In genomic region chr16:11674001-11674817, GRCh38 we compare ENCODE assay signal across 10 cellular contexts. TPM values are rescaled to one million over a fixed set of nuclear protein-coding genes. Genes with fewer than 3 reads are reported as not detected.
DNase-seq lines count a peak whose midpoint lies in the region; ATAC-seq and TF ChIP-seq lines count a peak whose summit lies in the region.
"Had no signal": no experiment of that assay in that cellular context is flagged by ENCODE, and none has a peak within 500 bp of the region (broad histone marks: within the 10 kb centered on the region; RNA-seq: fewer than 3 reads in every experiment).

No MANE protein-coding gene starts in this region.

- TF ChIP-seq POLR2A in Peyer's patch (IDR thresholded peaks at IDR 0.05): no peak

- peak overlapping the region; percentile 90 for H3K27ac Mint-ChIP-seq in activated T-cell treated with anti-CD3 and anti-CD28 coated beads, Interleukin-2, amount 50 U/mL, for 24 hours

- no peak for DNase-seq in activated T-cell treated with anti-CD3 and anti-CD28 coated beads, Interleukin-2, amount 50 U/mL, for 24 hours
- no peak for DNase-seq in activated T-cell treated with anti-CD3 and anti-CD28 coated beads, Interleukin-2, amount 50 U/mL, for 1 hour
- DNase-seq in Peyer's patch (no peak), heart right ventricle (no peak), NCI-H1105 treated with DMSO at 0.1 percent for 48 hours (lab: John Stamatoyannopoulos, UW) (no peak), NCI-H524 treated with DMSO at 0.1 percent for 48 hours (lab: John Stamatoyannopoulos, UW) (no peak)
- DNase-seq: WERI-Rb-1 had no signal

- H3K36me3 Mint-ChIP-seq in activated T-cell treated with anti-CD3 and anti-CD28 coated beads, Interleukin-2, amount 50 U/mL, for 24 hours (ENCODE audit: low read depth): peaks cover 38% of the 10 kb centered on the region

- TF ChIP-seq CTCF in Peyer's patch (IDR thresholded peaks at IDR 0.05) (no peak), heart right ventricle (IDR thresholded peaks at IDR 0.05) (peak in 2 of 9 donors; percentile 8 to 11)

- no peak overlapping the region for H3K4me3 Mint-ChIP-seq in activated T-cell treated with anti-CD3 and anti-CD28 coated beads, Interleukin-2, amount 50 U/mL, for 24 hours

- peaks cover 0 to 30% (median 0%) of the 10 kb centered on the region in 3 donors for H3K36me3 ChIP-seq in Peyer's patch
- H3K36me3 ChIP-seq in heart right ventricle: peaks cover 0 to 39% (median 14%) of the 10 kb centered on the region in 9 donors
- peaks cover 0 to 47% (median 38%) of the 10 kb centered on the region in 5 donors for H3K36me3 ChIP-seq in subcutaneous abdominal adipose tissue (ENCODE audit: control insufficient read depth in 5 of 5, insufficient read depth in 5 of 5, low read length in 5 of 5)

- H3K27ac ChIP-seq in Peyer's patch (peak overlapping the region in 3 of 4 donors; percentile 41 to 90 (median 72)), heart right ventricle (peak overlapping the region; percentile 32 to 88 (median 76)), subcutaneous abdominal adipose tissue (ENCODE audit: low read depth, low read length) (peak overlapping the region; percentile 94)
- H3K27ac ChIP-seq: PC-9, WERI-Rb-1 had no signal

- no peak overlapping the region for H3K9ac ChIP-seq in subcutaneous abdominal adipose tissue (ENCODE audit: low read length in 5 of 5)

- intact Hi-C loops in heart right ventricle (cut with DNase I): loop anchor here in 1 of 10 donors (2.0 kb wide), 1 partner anchor 31 kb away; no protein-coding TSS in a partner anchor

- ATAC-seq in heart right ventricle (peak in 1 of 8 donors; percentile 20), GM21390 (IDR thresholded peaks at IDR 0.05; ENCODE audit: unreplicated experiment) (no peak)

- no peaks in the 10 kb centered on the region for H3K27me3 Mint-ChIP-seq in activated T-cell treated with anti-CD3 and anti-CD28 coated beads, Interleukin-2, amount 50 U/mL, for 24 hours

- 78 to 84% methylated on average over 25 of the region's 25 CpGs for WGBS in heart right ventricle, 2 donors

- no peaks in the 10 kb centered on the region for H3K27me3 ChIP-seq in Peyer's patch
- H3K27me3 ChIP-seq in heart right ventricle: no peaks in the 10 kb centered on the region
- H3K27me3 ChIP-seq in subcutaneous abdominal adipose tissue (ENCODE audit: control insufficient read depth in 5 of 5, insufficient read depth in 4 of 5, low read length in 5 of 5): no peaks in the 10 kb centered on the region

- no peaks in the 10 kb centered on the region for H3K9me3 ChIP-seq in Peyer's patch
- no peaks in the 10 kb centered on the region for H3K9me3 ChIP-seq in heart right ventricle
- H3K9me3 ChIP-seq in subcutaneous abdominal adipose tissue (ENCODE audit: control insufficient read depth in 5 of 5, low read length in 5 of 5): no peaks in the 10 kb centered on the region

- no peaks in the 10 kb centered on the region for H3K9me3 Mint-ChIP-seq in activated T-cell treated with anti-CD3 and anti-CD28 coated beads, Interleukin-2, amount 50 U/mL, for 24 hours

- H3K4me1 Mint-ChIP-seq in activated T-cell treated with anti-CD3 and anti-CD28 coated beads, Interleukin-2, amount 50 U/mL, for 24 hours (ENCODE audit: low read depth): peaks cover 87% of the 10 kb centered on the region

- H3K4me1 ChIP-seq in Peyer's patch (peaks cover 2 to 78% (median 50%) of the 10 kb centered on the region in 4 donors), heart right ventricle (peaks cover 59 to 100% (median 95%) of the 10 kb centered on the region in 9 donors), subcutaneous abdominal adipose tissue (ENCODE audit: control insufficient read depth in 5 of 5, insufficient read depth in 5 of 5, low read length in 5 of 5) (peaks cover 20 to 94% (median 78%) of the 10 kb centered on the region in 5 donors)

- H3K4me3 ChIP-seq in Peyer's patch (no peak overlapping the region), heart right ventricle (no peak overlapping the region), subcutaneous abdominal adipose tissue (ENCODE audit: low read depth in 1 of 5, low read length in 5 of 5) (no peak overlapping the region)
- H3K4me3 ChIP-seq: PC-9 had no signal

RNA-seq across cellular contexts. Expression of gene SNN, which starts 6.0 kb away (rescaled TPM):
- total RNA-seq in Peyer's patch (1 to 10 TPM; 4.2 to 5.0 (median 4.5) TPM), heart right ventricle (10 to 100 TPM; 25.5 to 61.4 (median 37.6) TPM)
- polyA plus RNA-seq in heart right ventricle: 10 to 100 TPM; 10.1 to 21.2 TPM

Comparison
In these comparisons a context has a peak if more than half of its experiments do, and no peak if none do; other contexts are left out.
1. RNA of gene SNN, which starts 6.0 kb away (total RNA-seq): 25.5 to 61.4 TPM in heart right ventricle; 4.2 to 5.0 TPM in Peyer's patch; every median in the first group is over 4 times any median in the second.
2. Peak in every context shown above with its lines, with median percentiles within 50 percentile points of each other: H3K27ac ChIP-seq.